Comparison of ENCODE assay signal across 19 cellular contexts in genomic region chr6:125701354-125701668, GRCh38. TPM values are rescaled to one million over a fixed set of nuclear protein-coding genes. Genes with fewer than 3 reads are reported as not detected.
"Had no signal": no experiment of that assay in that cellular context is flagged by ENCODE, and none has a peak within 500 bp of the region (broad histone marks: within the 10 kb centered on the region; RNA-seq: fewer than 3 reads in every experiment).

No MANE protein-coding gene starts in this region.

- H3K9me3 ChIP-seq: breast epithelium, gastroesophageal sphincter, heart right ventricle, left ventricle myocardium inferior, prostate gland, suprapubic skin had no signal

- H3K27me3 ChIP-seq: breast epithelium, gastroesophageal sphincter, heart right ventricle, suprapubic skin had no signal

- H3K4me3 ChIP-seq: breast epithelium, gastroesophageal sphincter, heart right ventricle, left ventricle myocardium inferior, prostate gland, suprapubic skin had no signal

- H3K36me3 ChIP-seq: breast epithelium, gastroesophageal sphincter, heart right ventricle, left ventricle myocardium inferior, prostate gland, suprapubic skin had no signal

- H3K4me1 ChIP-seq: breast epithelium, heart right ventricle, left ventricle myocardium inferior, prostate gland, suprapubic skin had no signal

- DNase-seq: activated CD4-positive, alpha-beta T cell treated with anti-CD3 and anti-CD28 coated beads, Interleukin-2, amount 50 U/mL, for 1 hour; activated CD8-positive, alpha-beta memory T cell treated with anti-CD3 and anti-CD28 coated beads for 24 hours; activated naive CD4-positive, alpha-beta T cell; aorta; dermis blood vessel endothelial cell; erythroblast; heart right ventricle; left ventricle myocardium inferior; natural killer cell; right cardiac atrium; small intestine; stimulated activated CD4-positive, alpha-beta T cell treated with anti-CD3 and anti-CD28 coated beads, Interleukin-4, amount 100 ng/mL, for 24 hours; stimulated activated naive CD8-positive, alpha-beta T cell treated with anti-CD3 and anti-CD28 coated beads, Interleukin-15, Interleukin-2, amounts not matched to agents 100 U/mL and 50 U/mL, for 24 hours had no signal

- ATAC-seq: activated CD4-positive, CD25-positive, alpha-beta regulatory T cell treated with anti-CD3 and anti-CD28 coated beads, Interleukin-2, amount 50 U/mL, for 24 hours; gastroesophageal sphincter; heart right ventricle; natural killer cell; right cardiac atrium; stimulated activated naive CD8-positive, alpha-beta T cell treated with anti-CD3 and anti-CD28 coated beads, Interleukin-15, Interleukin-2, amounts not matched to agents 100 U/mL and 50 U/mL, for 24 hours had no signal

- H3K27ac ChIP-seq: breast epithelium, gastroesophageal sphincter, heart right ventricle, left ventricle myocardium inferior, prostate gland, suprapubic skin had no signal

RNA-seq across cellular contexts. Expression of gene HEY2, which starts 48.1 kb away (rescaled TPM):
- total RNA-seq: activated T-helper 1 cell treated with anti-CD3 and anti-CD28 coated beads, Interleukin-12 subunit alpha, Interleukin-12 subunit beta, Interleukin-2, Interleukin-4 antibody, amounts not matched to agents 30 ng/mL and 10 ng/mL and 1 ng/mL, durations not matched to agents 14 hours and 24 hours and 36 hours; dermis blood vessel endothelial cell had no signal
